Comparison of ENCODE assay signal across 9 cellular contexts in genomic region chr12:42588308-42588836, GRCh38. TPM values are rescaled to one million over a fixed set of nuclear protein-coding genes. Genes with fewer than 3 reads are reported as not detected.
DNase-seq lines count a peak whose midpoint lies in the region; ATAC-seq and TF ChIP-seq lines count a peak whose summit lies in the region.
"Had no signal": no experiment of that assay in that cellular context is flagged by ENCODE, and none has a peak within 500 bp of the region (broad histone marks: within the 10 kb centered on the region; RNA-seq: fewer than 3 reads in every experiment).

No MANE protein-coding gene starts in this region.

- peak overlapping the region; percentile 43 to 78 (median 62) for H3K4me3 Mint-ChIP-seq in naive thymus-derived CD8-positive, alpha-beta T cell

- no peak overlapping the region for H3K27ac ChIP-seq in ectodermal cell (ENCODE audit: insufficient read depth, low read depth, low read length, poor library complexity, severe bottlenecking)

- H3K9me3 ChIP-seq in MG63 (no peaks in the 10 kb centered on the region), ectodermal cell (ENCODE audit: control insufficient read depth, low read length) (no peaks in the 10 kb centered on the region)
- H3K9me3 ChIP-seq: thyroid gland had no signal

- peaks cover 3 to 20% (median 17%) of the 10 kb centered on the region in 4 donors for H3K4me1 Mint-ChIP-seq in naive thymus-derived CD8-positive, alpha-beta T cell

- peak overlapping the region; percentile 91 for H3K4me3 ChIP-seq in AG09309 (ENCODE audit: control insufficient read depth, low read depth, low read length)
- H3K4me3 ChIP-seq in MG63, result peak overlapping the region; percentile 73
- H3K4me3 ChIP-seq in ectodermal cell (ENCODE audit: insufficient read depth, low read depth, low read length), result peak overlapping the region; percentile 77

- H3K4me1 ChIP-seq in ectodermal cell (ENCODE audit: control insufficient read depth, insufficient read depth, low read length), result peaks cover 5% of the 10 kb centered on the region

- no peak for TF ChIP-seq CTCF in AG09309 (IDR thresholded peaks at IDR 0.05; ENCODE audit: control insufficient read depth, insufficient read depth, low read depth, low read length, missing control alignments)

- DNase-seq in AG09309 (ENCODE audit: low read depth) (no peak), MG63 (no peak)
- DNase-seq in naive thymus-derived CD8-positive, alpha-beta T cell, result no peak
- DNase-seq in activated effector memory CD4-positive, alpha-beta T cell treated with Interleukin-2 at 50 U/mL for 16 hours, result no peak

- WGBS in ectodermal cell, 2 experiments, result 32 to 35% methylated on average over 11 of the region's 11 CpGs

- peaks cover 24 to 58% (median 51%) of the 10 kb centered on the region in 5 donors for H3K27me3 Mint-ChIP-seq in naive thymus-derived CD8-positive, alpha-beta T cell

- ATAC-seq in naive thymus-derived CD8-positive, alpha-beta T cell, result no peak
- ATAC-seq in HG02870 (IDR thresholded peaks at IDR 0.05; ENCODE audit: unreplicated experiment) (no peak), GM21526 (IDR thresholded peaks at IDR 0.05; ENCODE audit: low FRiP score, unreplicated experiment) (no peak)
- no peak for ATAC-seq in activated CD4-positive, CD25-positive, alpha-beta regulatory T cell treated with anti-CD3 and anti-CD28 coated beads, Interleukin-2, amount 50 U/mL, for 24 hours

- POLR2A ChIA-PET in naive thymus-derived CD8-positive, alpha-beta T cell (lab: Charles Lee), result no interaction called here

- H3K36me3 ChIP-seq in MG63 (no peaks in the 10 kb centered on the region), ectodermal cell (ENCODE audit: control insufficient read depth, insufficient read depth, low read length) (no peaks in the 10 kb centered on the region)
- H3K36me3 ChIP-seq: thyroid gland had no signal

- no peaks in the 10 kb centered on the region for H3K9me3 Mint-ChIP-seq in naive thymus-derived CD8-positive, alpha-beta T cell

- no peak overlapping the region for H3K27ac Mint-ChIP-seq in naive thymus-derived CD8-positive, alpha-beta T cell

- H3K27me3 ChIP-seq in MG63 (peaks cover 4% of the 10 kb centered on the region; the same call in 1 of the 2 replicates), ectodermal cell (ENCODE audit: control insufficient read depth, insufficient read depth, low read length, poor library complexity, severe bottlenecking) (peaks cover 42% of the 10 kb centered on the region)
- H3K27me3 ChIP-seq: thyroid gland had no signal

- H3K36me3 Mint-ChIP-seq in naive thymus-derived CD8-positive, alpha-beta T cell, result peaks cover 0 to 3% (median 0%) of the 10 kb centered on the region in 3 donors

RNA-seq across cellular contexts. Expression of gene PRICKLE1, which starts 1.2 kb away (rescaled TPM):
- 4.7 and 8.6 TPM in 2 replicates for total RNA-seq in MG63 (2014; rRNA removed; shearing (Covaris generic); ENCODE audit: low replicate concordance)
- 4.8 TPM for polyA plus RNA-seq in ectodermal cell (2013, experiment 1 of 4)
- polyA plus RNA-seq in ectodermal cell (2013, experiment 2 of 4), result 4.7 TPM
- polyA plus RNA-seq in ectodermal cell (2013, experiment 3 of 4), result 4.9 TPM
- polyA plus RNA-seq in ectodermal cell (2013, experiment 4 of 4), result 5.1 TPM
- total RNA-seq in naive thymus-derived CD8-positive, alpha-beta T cell, result 1 to 10 TPM; 1.7 to 2.4 TPM
- under 1 TPM in 1 of 3 donors, not detected in 2; 0.34 TPM for polyA plus RNA-seq in naive thymus-derived CD8-positive, alpha-beta T cell
